In genomic region chr1:182235952-182236650, GRCh38 we compare ENCODE assay signal across 1 cellular context.
TF ChIP-seq lines count a peak whose summit lies in the region.

No MANE protein-coding gene starts in this region.

TF ChIP-seq in K562, 482 proteins besides CTCF, POLR2A, EP300 and RAD21 (continued from another document and continues in another):
- TF ChIP-seq, protein P1, sequence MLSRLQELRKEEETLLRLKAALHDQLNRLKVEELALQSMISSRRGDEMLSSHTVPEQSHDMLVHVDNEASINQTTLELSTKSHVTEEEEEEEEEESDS (CRISPR knock-in tag; IDR thresholded peaks at IDR 0.05): no peak
- TF ChIP-seq TAL1 (IDR thresholded peaks at IDR 0.05) (peak; percentile 91), SUPT5H (IDR thresholded peaks at IDR 0.05) (no peak), SMARCB1 (IDR thresholded peaks at IDR 0.05; ENCODE audit: insufficient read length, low read depth) (no peak), SIN3B (IDR thresholded peaks at IDR 0.05; ENCODE audit: low read depth) (no peak), ZBTB49 (CRISPR knock-in tag; IDR thresholded peaks at IDR 0.05; ENCODE audit: borderline replicate concordance) (no peak), TCF7 (IDR thresholded peaks at IDR 0.05; ENCODE audit: borderline replicate concordance) (no peak), SRSF3 (IDR thresholded peaks at IDR 0.05; ENCODE audit: insufficient read depth, low read length) (no peak), GATAD2B (IDR thresholded peaks at IDR 0.05; ENCODE audit: borderline replicate concordance) (no peak), ZNF583 (CRISPR knock-in tag; IDR thresholded peaks at IDR 0.05) (no peak; the same call in 1 of the 2 replicates), PRMT5 (CRISPR knock-in tag; IDR thresholded peaks at IDR 0.05) (no peak), SOX6 (IDR thresholded peaks at IDR 0.05) (peak; percentile 91), TCF3 (CRISPR knock-in tag; IDR thresholded peaks at IDR 0.05) (peak; percentile 99), STAG1 (CRISPR knock-in tag; IDR thresholded peaks at IDR 0.05; ENCODE audit: borderline replicate concordance) (no peak), KDM4B (IDR thresholded peaks at IDR 0.05; ENCODE audit: borderline replicate concordance in 2 of 2, low read depth in 1 of 2) (no peak), NCOA6 (IDR thresholded peaks at IDR 0.05) (no peak), ZNF507 (tag; conservative IDR thresholded peaks at IDR 0.05) (no peak), CCAR2 (IDR thresholded peaks at IDR 0.05; ENCODE audit: low read depth, low read length) (no peak), ZNF253 (CRISPR knock-in tag; conservative IDR thresholded peaks at IDR 0.05) (no peak), DPF2 (IDR thresholded peaks at IDR 0.05) (peak; percentile 97), SREBF1 (IDR thresholded peaks at IDR 0.05; ENCODE audit: borderline replicate concordance, low read depth, low read length) (no peak), ZNF232 (CRISPR knock-in tag; IDR thresholded peaks at IDR 0.05) (no peak), ZNF3 (CRISPR knock-in tag; IDR thresholded peaks at IDR 0.05) (no peak), L3MBTL2 (IDR thresholded peaks at IDR 0.05) (no peak; the same call in none of the 2 replicates), ILF3 (IDR thresholded peaks at IDR 0.05; ENCODE audit: borderline replicate concordance) (no peak), WHSC1 (IDR thresholded peaks at IDR 0.05; ENCODE audit: low read length) (no peak), SP1 (CRISPR knock-in tag; IDR thresholded peaks at IDR 0.05) (peak; percentile 44), DDX20 (tag; IDR thresholded peaks at IDR 0.05; ENCODE audit: low read depth) (no peak), ZNF318 (IDR thresholded peaks at IDR 0.05; ENCODE audit: borderline replicate concordance in 1 of 2, low read depth in 1 of 2) (0 out of 4 replicates have a peak, but pooled peaks of 1 of the 2 experiments have one; percentile 20), FOXA3 (CRISPR knock-in tag; conservative IDR thresholded peaks at IDR 0.05 in 1 of 2, IDR thresholded peaks at IDR 0.05 in 1 of 2) (no peak), RB1 (IDR thresholded peaks at IDR 0.05; ENCODE audit: low read depth) (peak; percentile 26; the same call in 1 of the 2 replicates), U2AF2 (optimal IDR thresholded peaks at IDR 0.05; ENCODE audit: low read depth, low read length) (no peak), PTBP1 (IDR thresholded peaks at IDR 0.05; ENCODE audit: low read depth, low read length) (0 out of 2 replicates have a peak, but pooled peaks have one; percentile 23), CC2D1A (IDR thresholded peaks at IDR 0.05) (peak; percentile 82; the same call in 1 of the 2 replicates), BDP1 (IDR thresholded peaks at IDR 0.05; ENCODE audit: insufficient read depth, insufficient read length) (no peak), SLC30A9 (CRISPR knock-in tag; IDR thresholded peaks at IDR 0.05) (no peak), CBX3 (IDR thresholded peaks at IDR 0.05; ENCODE audit: borderline replicate concordance in 1 of 2, low read length in 2 of 2) (peak in 1 of 2 experiments; percentile 59; a peak in 1 of 3 replicates), ARID1B (IDR thresholded peaks at IDR 0.05) (peak; percentile 98), THRAP3 (IDR thresholded peaks at IDR 0.05; ENCODE audit: borderline replicate concordance) (no peak), CHD2 (IDR thresholded peaks at IDR 0.05; ENCODE audit: low read depth, low read length) (0 out of 2 replicates have a peak, but pooled peaks have one; percentile 17), ZNF79 (CRISPR knock-in tag; IDR thresholded peaks at IDR 0.05; ENCODE audit: low read depth) (no peak), ZC3H4 (CRISPR knock-in tag; IDR thresholded peaks at IDR 0.05; ENCODE audit: borderline replicate concordance) (no peak), KHSRP (IDR thresholded peaks at IDR 0.05) (no peak), POLR3A (IDR thresholded peaks at IDR 0.05; ENCODE audit: borderline replicate concordance, extremely low read depth, insufficient read depth, insufficient read length) (no peak), RBFOX2 (IDR thresholded peaks at IDR 0.05; ENCODE audit: low read depth, low read length) (no peak)
- TF ChIP-seq, protein P2, sequence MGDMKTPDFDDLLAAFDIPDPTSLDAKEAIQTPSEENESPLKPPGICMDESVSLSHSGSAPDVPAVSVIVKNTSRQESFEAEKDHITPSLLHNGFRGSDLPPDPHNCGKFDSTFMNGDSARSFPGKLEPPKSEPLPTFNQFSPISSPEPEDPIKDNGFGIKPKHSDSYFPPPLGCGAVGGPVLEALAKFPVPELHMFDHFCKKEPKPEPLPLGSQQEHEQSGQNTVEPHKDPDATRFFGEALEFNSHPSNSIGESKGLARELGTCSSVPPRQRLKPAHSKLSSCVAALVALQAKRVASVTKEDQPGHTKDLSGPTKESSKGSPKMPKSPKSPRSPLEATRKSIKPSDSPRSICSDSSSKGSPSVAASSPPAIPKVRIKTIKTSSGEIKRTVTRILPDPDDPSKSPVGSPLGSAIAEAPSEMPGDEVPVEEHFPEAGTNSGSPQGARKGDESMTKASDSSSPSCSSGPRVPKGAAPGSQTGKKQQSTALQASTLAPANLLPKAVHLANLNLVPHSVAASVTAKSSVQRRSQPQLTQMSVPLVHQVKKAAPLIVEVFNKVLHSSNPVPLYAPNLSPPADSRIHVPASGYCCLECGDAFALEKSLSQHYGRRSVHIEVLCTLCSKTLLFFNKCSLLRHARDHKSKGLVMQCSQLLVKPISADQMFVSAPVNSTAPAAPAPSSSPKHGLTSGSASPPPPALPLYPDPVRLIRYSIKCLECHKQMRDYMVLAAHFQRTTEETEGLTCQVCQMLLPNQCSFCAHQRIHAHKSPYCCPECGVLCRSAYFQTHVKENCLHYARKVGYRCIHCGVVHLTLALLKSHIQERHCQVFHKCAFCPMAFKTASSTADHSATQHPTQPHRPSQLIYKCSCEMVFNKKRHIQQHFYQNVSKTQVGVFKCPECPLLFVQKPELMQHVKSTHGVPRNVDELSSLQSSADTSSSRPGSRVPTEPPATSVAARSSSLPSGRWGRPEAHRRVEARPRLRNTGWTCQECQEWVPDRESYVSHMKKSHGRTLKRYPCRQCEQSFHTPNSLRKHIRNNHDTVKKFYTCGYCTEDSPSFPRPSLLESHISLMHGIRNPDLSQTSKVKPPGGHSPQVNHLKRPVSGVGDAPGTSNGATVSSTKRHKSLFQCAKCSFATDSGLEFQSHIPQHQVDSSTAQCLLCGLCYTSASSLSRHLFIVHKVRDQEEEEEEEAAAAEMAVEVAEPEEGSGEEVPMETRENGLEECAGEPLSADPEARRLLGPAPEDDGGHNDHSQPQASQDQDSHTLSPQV (IDR thresholded peaks at IDR 0.05): peak; percentile 59; the same call in 1 of the 2 replicates
